33 cellular contexts compared by ENCODE assay signal in genomic region chr4:114927881-114928280, GRCh38.
"Had no signal": no experiment of that assay in that cellular context is flagged by ENCODE, and none has a peak within 500 bp of the region (broad histone marks: within the 10 kb centered on the region; RNA-seq: fewer than 3 reads in every experiment).

No MANE protein-coding gene starts in this region.

- DNase-seq: Karpas-422, MG63, MM.1S, NCI-H1048, NCI-H1092, NCI-H1092 treated with DMSO at 0.1 percent for 48 hours, NCI-H1105, NCI-H1105 treated with DMSO at 0.1 percent for 48 hours, NCI-H1417, NCI-H1417 treated with DMSO at 0.1 percent for 48 hours, NCI-H1436, NCI-H1436 treated with DMSO at 0.1 percent for 48 hours, NCI-H146, NCI-H1694, NCI-H1694 treated with DMSO at 0.1 percent for 48 hours, NCI-H187, NCI-H187 treated with DMSO at 0.1 percent for 48 hours, NCI-H1930, NCI-H2029, NCI-H2029 treated with DMSO at 0.1 percent for 48 hours, NCI-H2081, NCI-H2081 treated with DMSO at 0.1 percent for 48 hours, NCI-H2107, NCI-H2171, NCI-H2171 treated with DMSO at 0.1 percent for 48 hours, NCI-H2227 treated with DMSO at 0.1 percent for 48 hours, NCI-H226, NCI-H345, NCI-H446, NCI-H446 treated with DMSO at 0.1 percent for 48 hours, NCI-H510A, NCI-H510A treated with DMSO at 0.1 percent for 48 hours, NCI-H524 had no signal

- H3K4me3 ChIP-seq: MG63 had no signal

- H3K9me3 ChIP-seq: MG63 had no signal

- H3K27me3 ChIP-seq: MG63 had no signal

- H3K36me3 ChIP-seq: MG63 had no signal
